In the genomic region with DNA sequence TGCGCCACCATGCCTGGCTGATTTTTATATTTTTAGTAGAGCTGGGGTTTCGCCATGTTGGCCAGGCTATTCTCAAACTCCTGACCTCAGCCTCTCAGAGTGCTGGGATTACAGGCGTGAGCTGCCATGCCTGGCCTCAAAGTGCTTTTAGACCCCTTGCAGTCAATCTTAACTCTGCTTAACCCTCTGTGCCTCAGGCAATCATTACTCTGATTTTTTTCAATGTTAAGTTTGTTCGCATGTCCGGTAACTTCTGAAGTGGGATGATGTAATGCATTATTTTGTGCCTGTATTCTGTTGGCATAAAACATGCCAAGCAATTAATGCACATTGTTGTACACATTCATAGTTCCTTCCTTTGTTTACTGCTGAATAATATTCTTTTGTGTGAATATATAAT, we compare ENCODE assay signal across 16 cellular contexts.
"Had no signal": no experiment of that assay in that cellular context is flagged by ENCODE, and none has a peak within 500 bp of the region (broad histone marks: within the 10 kb centered on the region; RNA-seq: fewer than 3 reads in every experiment).

No MANE protein-coding gene starts in this region.

- H3K4me3 ChIP-seq: hepatocyte, mucosa of descending colon, smooth muscle cell had no signal

- H3K27me3 Mint-ChIP-seq: dendritic cell treated with granulocyte-macrophage colony-stimulating factor and Interleukin-4, amounts not matched to agents 40 ng/mL and 50 ng/mL, for 4 days had no signal

- H3K9me3 ChIP-seq: mucosa of descending colon had no signal

- FAIRE-seq: colon, urothelium cell line had no signal

- H3K36me3 Mint-ChIP-seq: natural killer cell had no signal

- H3K4me3 Mint-ChIP-seq: dendritic cell treated with granulocyte-macrophage colony-stimulating factor and Interleukin-4, amounts not matched to agents 40 ng/mL and 50 ng/mL, for 4 days; natural killer cell; neural crest cell had no signal

- H3K27ac Mint-ChIP-seq: dendritic cell treated with granulocyte-macrophage colony-stimulating factor and Interleukin-4, amounts not matched to agents 40 ng/mL and 50 ng/mL, for 4 days had no signal

- ATAC-seq: foreskin keratinocyte, left colon, mucosa of descending colon, natural killer cell had no signal

- DNase-seq: foreskin keratinocyte; head of caudate nucleus; left colon; mammary epithelial cell; mucosa of descending colon; natural killer cell; posterior cingulate gyrus; stimulated activated CD4-positive, alpha-beta T cell treated with anti-CD3 and anti-CD28 coated beads, Interleukin-2, amount 100 ng/mL, for 48 hours; stimulated activated naive CD4-positive, alpha-beta T cell treated with Interleukin-2 at 50 U/mL for 16 hours; trophoblast cell had no signal

- H3K27me3 ChIP-seq: foreskin keratinocyte, hepatocyte had no signal

- H3K9me3 Mint-ChIP-seq: dendritic cell treated with granulocyte-macrophage colony-stimulating factor and Interleukin-4, amounts not matched to agents 40 ng/mL and 50 ng/mL, for 4 days; natural killer cell; neural crest cell had no signal
